11 cellular contexts compared by ENCODE assay signal in the genomic region with DNA sequence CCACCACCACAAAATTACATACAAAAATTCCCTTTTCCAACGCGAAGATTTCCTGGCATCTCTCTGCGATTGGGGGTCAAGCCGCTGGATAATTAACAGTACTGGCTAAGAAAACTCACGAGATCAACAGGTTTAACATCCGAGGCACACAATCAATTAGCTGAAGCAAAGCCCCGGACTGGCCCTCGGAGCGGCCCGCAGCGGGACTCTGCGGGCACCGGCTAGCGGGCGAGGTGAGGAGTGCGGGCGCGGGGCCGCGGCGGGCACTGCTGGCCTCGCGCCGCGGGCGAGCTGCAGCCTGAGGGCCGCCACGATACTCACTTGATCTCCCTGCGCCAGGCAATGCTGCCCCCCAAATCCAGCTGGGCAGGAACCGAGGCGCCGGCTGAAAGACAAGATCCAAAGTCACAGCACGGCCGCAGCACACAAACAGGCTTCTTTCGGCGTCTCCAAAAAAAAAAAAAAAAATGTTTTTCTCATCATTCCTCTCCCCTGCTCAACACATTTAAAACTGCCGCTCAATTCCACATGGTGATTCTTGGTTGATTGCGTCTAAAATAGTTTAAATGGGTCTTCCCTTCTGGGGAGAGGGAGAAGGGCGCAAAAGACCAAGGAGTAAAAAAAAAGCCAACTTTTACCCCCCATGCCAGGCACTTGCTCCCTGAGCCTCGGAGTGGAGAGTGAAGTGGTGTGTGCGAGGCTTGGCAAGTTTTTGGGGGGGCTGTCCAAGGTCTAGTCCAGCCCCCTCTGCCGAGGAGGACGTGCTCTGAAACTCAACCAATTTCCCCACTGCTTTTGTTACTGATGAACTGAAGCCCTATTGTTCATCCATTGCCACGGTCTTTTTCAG.
DNase-seq lines count a peak whose midpoint lies in the region; ATAC-seq and TF ChIP-seq lines count a peak whose summit lies in the region.
"Had no signal": no experiment of that assay in that cellular context is flagged by ENCODE, and none has a peak within 500 bp of the region (broad histone marks: within the 10 kb centered on the region; RNA-seq: fewer than 3 reads in every experiment).

No MANE protein-coding gene starts in this region.

- TF ChIP-seq POLR2A in NB4 (IDR thresholded peaks at IDR 0.05; ENCODE audit: extremely low read depth, insufficient read length), result no peak

- POLR2A ChIA-PET in naive thymus-derived CD4-positive, alpha-beta T cell (lab: Charles Lee), result no interaction called here

- H3K27me3 ChIP-seq in naive thymus-derived CD4-positive, alpha-beta T cell (ENCODE audit: control insufficient read depth in 2 of 2, insufficient read depth in 2 of 2, low read length in 2 of 2), result peaks cover 17 to 43% of the 10 kb centered on the region in 2 donors

- H3K27ac Mint-ChIP-seq in brain, result peak overlapping the region; percentile 97 to 100 (median 99)
- H3K27ac Mint-ChIP-seq in naive thymus-derived CD4-positive, alpha-beta T cell, result peak overlapping the region in 3 of 9 donors; percentile 43 to 67 (median 63)

- TF ChIP-seq CTCF in NB4 (IDR thresholded peaks at IDR 0.05; ENCODE audit: low read depth, low read length) (no peak), brain (conservative IDR thresholded peaks at IDR 0.05) (peak in 1 of 2 experiments; percentile 13)

- CTCF ChIA-PET in naive thymus-derived CD4-positive, alpha-beta T cell (lab: Charles Lee), result no interaction called here

- H3K27ac ChIP-seq in naive thymus-derived CD4-positive, alpha-beta T cell (ENCODE audit: low read depth, low read length), result no peak overlapping the region

- H3K36me3 ChIP-seq in naive thymus-derived CD4-positive, alpha-beta T cell (ENCODE audit: control insufficient read depth in 2 of 3, insufficient read depth in 3 of 3, low read length in 3 of 3), result no peaks in the 10 kb centered on the region

- ATAC-seq in naive thymus-derived CD4-positive, alpha-beta T cell, result no peak
- ATAC-seq in HG03520 (IDR thresholded peaks at IDR 0.05; ENCODE audit: unreplicated experiment) (no peak), GM19463 (IDR thresholded peaks at IDR 0.05; ENCODE audit: unreplicated experiment) (no peak)

- peaks cover 4% of the 10 kb centered on the region for H3K4me1 Mint-ChIP-seq in brain
- peaks cover 15 to 46% (median 32%) of the 10 kb centered on the region in 7 donors for H3K4me1 Mint-ChIP-seq in naive thymus-derived CD4-positive, alpha-beta T cell

- H3K4me3 ChIP-seq in NB4 (ENCODE audit: low read depth, low read length), result peak overlapping the region; percentile 85
- H3K4me3 ChIP-seq in naive thymus-derived CD4-positive, alpha-beta T cell (ENCODE audit: low read length), result no peak overlapping the region

- H3K4me1 ChIP-seq in naive thymus-derived CD4-positive, alpha-beta T cell (ENCODE audit: control insufficient read depth in 2 of 2, insufficient read depth in 2 of 2, low read length in 2 of 2), result peaks cover 0 to 7% of the 10 kb centered on the region in 2 donors

- H3K9me3 Mint-ChIP-seq in brain, result peaks cover 0 to 45% (median 5%) of the 10 kb centered on the region in 5 experiments
- H3K9me3 Mint-ChIP-seq in naive thymus-derived CD4-positive, alpha-beta T cell, result peaks cover 0 to 43% (median 11%) of the 10 kb centered on the region in 11 donors

- H3K9me3 ChIP-seq in naive thymus-derived CD4-positive, alpha-beta T cell (ENCODE audit: control insufficient read depth in 2 of 3, low read length in 3 of 3), result peaks cover 0 to 2% (median 0%) of the 10 kb centered on the region in 3 experiments

- H3K36me3 Mint-ChIP-seq in brain, result peaks cover 87% of the 10 kb centered on the region
- peaks cover 0 to 7% (median 4%) of the 10 kb centered on the region in 5 donors for H3K36me3 Mint-ChIP-seq in naive thymus-derived CD4-positive, alpha-beta T cell

- H3K4me3 Mint-ChIP-seq in brain, result peak overlapping the region; percentile 88 to 97 (median 94)
- peak overlapping the region in 8 of 10 donors; percentile 5 to 86 (median 35) for H3K4me3 Mint-ChIP-seq in naive thymus-derived CD4-positive, alpha-beta T cell

- H3K27me3 Mint-ChIP-seq in brain, result peaks cover 82% of the 10 kb centered on the region
- peaks cover 83 to 93% (median 88%) of the 10 kb centered on the region in 5 donors for H3K27me3 Mint-ChIP-seq in naive thymus-derived CD4-positive, alpha-beta T cell

- intact Hi-C loops in naive thymus-derived CD4-positive, alpha-beta T cell (cut with micrococcal nuclease), result no loop called here

- DNase-seq in ELF-1 (ENCODE audit: low read depth, low spot score) (peak; percentile 52), NB4 (ENCODE audit: low read depth) (peak; percentile 81), NCI-H187 treated with DMSO at 0.1 percent for 48 hours (lab: John Stamatoyannopoulos, UW) (no peak), NCI-H2171 treated with DMSO at 0.1 percent for 48 hours (lab: John Stamatoyannopoulos, UW) (no peak)
- DNase-seq in naive thymus-derived CD4-positive, alpha-beta T cell, result no peak
- DNase-seq: activated gamma-delta T cell; mammary epithelial cell; stimulated activated CD4-positive, alpha-beta T cell treated with anti-CD3 and anti-CD28 coated beads, Interleukin-1b, Interleukin-23, amount 100 ng/mL, for 48 hours had no signal

Comparison
In these comparisons a context has a peak if more than half of its experiments do, and no peak if none do; other contexts are left out.
1. DNase-seq: peak in ELF-1 (single experiment) and NB4 (single experiment); none in naive thymus-derived CD4-positive, alpha-beta T cell (0 of 9), NCI-H187 treated with DMSO at 0.1 percent for 48 hours (single experiment) and NCI-H2171 treated with DMSO at 0.1 percent for 48 hours (single experiment).